Comparison of ENCODE assay signal across 8 cellular contexts in genomic region chr3:42192334-42193200, GRCh38.
DNase-seq lines count a peak whose midpoint lies in the region; ATAC-seq, FAIRE-seq and TF ChIP-seq lines count a peak whose summit lies in the region.

No MANE protein-coding gene starts in this region.

- no peaks in the 10 kb centered on the region for H3K27me3 ChIP-seq in OCI-LY3 (ENCODE audit: low read depth, low read length)
- H3K27me3 ChIP-seq in small intestine (ENCODE audit: control insufficient read depth in 2 of 2, insufficient read depth in 2 of 2, low read length in 2 of 2), result no peaks in the 10 kb centered on the region
- no peaks in the 10 kb centered on the region for H3K27me3 ChIP-seq in testis

- peaks cover 14% of the 10 kb centered on the region; the same call in 1 of the 2 replicates for H3K79me2 ChIP-seq in OCI-LY3 (ENCODE audit: low read length)

- H3K27ac ChIP-seq in OCI-LY3 (ENCODE audit: low read length) (peak overlapping the region; percentile 39; the same call in 1 of the 2 replicates), small intestine (ENCODE audit: low read depth in 1 of 2, low read length in 1 of 2) (no peak overlapping the region), testis (no peak overlapping the region)

- H3K36me3 ChIP-seq in OCI-LY3 (replicated peaks; ENCODE audit: low read depth, low read length) (peaks cover 73% of the 10 kb centered on the region), small intestine (ENCODE audit: control insufficient read depth in 2 of 2, insufficient read depth in 2 of 2, low read length in 2 of 2) (peaks cover 8 to 22% of the 10 kb centered on the region in 2 donors), testis (ENCODE audit: low read depth, missing control alignments) (no peaks in the 10 kb centered on the region)

- FAIRE-seq in small intestine (lab: Jason Lieb, UNC), result no peak

- H4K20me1 ChIP-seq in OCI-LY3 (ENCODE audit: insufficient read depth, low read length), result peaks cover 95% of the 10 kb centered on the region

- ATAC-seq in GM18502 (IDR thresholded peaks at IDR 0.05; ENCODE audit: poor library complexity, unreplicated experiment) (peak; percentile 52), HG02588 (IDR thresholded peaks at IDR 0.05; ENCODE audit: unreplicated experiment) (peak; percentile 57)

- peak overlapping the region; percentile 56 for H3K4me2 ChIP-seq in OCI-LY3 (ENCODE audit: low read length)

- TF ChIP-seq CTCF in OCI-LY3 (IDR thresholded peaks at IDR 0.05; ENCODE audit: low read depth, low read length) (no peak), testis (IDR thresholded peaks at IDR 0.05) (no peak)

- no peak for TF ChIP-seq POLR2A in testis (IDR thresholded peaks at IDR 0.05)

- no peak overlapping the region for H3K9ac ChIP-seq in OCI-LY3 (ENCODE audit: low read length)

- H3K4me1 ChIP-seq in OCI-LY3 (ENCODE audit: low read length) (peaks cover 57% of the 10 kb centered on the region), small intestine (ENCODE audit: control insufficient read depth in 2 of 2, insufficient read depth in 1 of 2, low read depth in 1 of 2, low read length in 1 of 2) (peaks cover 0 to 5% of the 10 kb centered on the region in 2 donors), testis (peaks cover 8% of the 10 kb centered on the region)

- DNase-seq in myocyte (ENCODE audit: low read depth) (peak; percentile 48), small intestine (no peak), DMS 273 (lab: John Stamatoyannopoulos, UW; ENCODE audit: unreplicated experiment) (no peak), testis (no peak), activated gamma-delta T cell treated with Interleukin-2 at 50 U/mL for 16 hours (no peak)

- WGBS in small intestine, 3 donors, result 84 to 92% (median 88%) methylated on average over 8 of the region's 8 CpGs
- WGBS in testis, 2 donors, result 84 to 87% methylated on average over 8 of the region's 8 CpGs

- H3K9me3 ChIP-seq in OCI-LY3 (ENCODE audit: insufficient read depth, low read length) (no peaks in the 10 kb centered on the region), small intestine (ENCODE audit: control insufficient read depth, low read depth) (no peaks in the 10 kb centered on the region), testis (no peaks in the 10 kb centered on the region)

- H3K4me3 ChIP-seq in OCI-LY3 (ENCODE audit: low read length), result no peak overlapping the region
- H3K4me3 ChIP-seq in small intestine (ENCODE audit: low read depth in 1 of 2, low read length in 2 of 2), result no peak overlapping the region
- H3K4me3 ChIP-seq in testis, result no peak overlapping the region

- intact Hi-C loops in testis (cut with DNase I; ENCODE audit: low total_unique reads), result no loop called here

- no peak overlapping the region for H2AFZ ChIP-seq in OCI-LY3 (ENCODE audit: low read depth, low read length)
